In genomic region chr1:245046310-245046709, GRCh38 we compare ENCODE assay signal across 16 cellular contexts.
"Had no signal": no experiment of that assay in that cellular context is flagged by ENCODE, and none has a peak within 500 bp of the region (broad histone marks: within the 10 kb centered on the region; RNA-seq: fewer than 3 reads in every experiment).

No MANE protein-coding gene starts in this region.

- H3K36me3 Mint-ChIP-seq: activated naive CD8-positive, alpha-beta T cell had no signal

- H3K4me3 Mint-ChIP-seq: activated naive CD8-positive, alpha-beta T cell; activated T-cell treated with anti-CD3 and anti-CD28 coated beads, Interleukin-2, amount 50 U/mL, for 4 hours; neural crest cell; T-helper 2 cell treated with Interferon-gamma antibody and Interleukin-4, amounts not matched to agents 5 μg/mL and 100 μg/mL, for 36 hours had no signal

- H3K27me3 Mint-ChIP-seq: activated naive CD8-positive, alpha-beta T cell had no signal

- H3K9me3 Mint-ChIP-seq: activated T-cell treated with anti-CD3 and anti-CD28 coated beads, Interleukin-2, amount 50 U/mL, for 4 hours; neural crest cell; T-helper 2 cell treated with Interferon-gamma antibody and Interleukin-4, amounts not matched to agents 5 μg/mL and 100 μg/mL, for 36 hours had no signal

- ATAC-seq: activated T-cell treated with anti-CD3 and anti-CD28 coated beads, Interleukin-2, amount 50 U/mL, for 4 hours had no signal

- DNase-seq: activated CD4-positive, alpha-beta T cell treated with anti-CD3 and anti-CD28 coated beads for 1 hour; activated CD4-positive, alpha-beta T cell treated with anti-CD3 and anti-CD28 coated beads, Interleukin-2, amount 50 U/mL, for 48 hours; activated effector memory CD4-positive, alpha-beta T cell treated with anti-CD3 and anti-CD28 coated beads, Interleukin-2, amount 50 U/mL, for 16 hours; activated T-cell treated with anti-CD3 and anti-CD28 coated beads, Interleukin-2, amount 50 U/mL, for 4 hours; brain microvascular endothelial cell; foreskin melanocyte; left ventricle myocardium inferior; mesendoderm; ovary; uterus had no signal

- H3K9me3 ChIP-seq: heart left ventricle, left ventricle myocardium inferior, ovary, thyroid gland, uterus had no signal

- H3K27ac ChIP-seq: brain microvascular endothelial cell, ovary, skin epidermis, uterus had no signal

- H3K4me1 ChIP-seq: uterus had no signal

- H3K4me3 ChIP-seq: left ventricle myocardium inferior, ovary, skin epidermis, thyroid gland, uterus had no signal

- H3K27ac Mint-ChIP-seq: activated naive CD8-positive, alpha-beta T cell; T-helper 2 cell treated with Interferon-gamma antibody and Interleukin-4, amounts not matched to agents 5 μg/mL and 100 μg/mL, for 36 hours had no signal

- H3K36me3 ChIP-seq: brain microvascular endothelial cell, heart left ventricle, left ventricle myocardium inferior, ovary, thyroid gland, uterus had no signal

- H3K27me3 ChIP-seq: brain microvascular endothelial cell, heart left ventricle, ovary, thyroid gland, uterus had no signal
